ENCODE assay signal across 27 cellular contexts in genomic region chr10:103427866-103428265, GRCh38. TPM values are rescaled to one million over a fixed set of nuclear protein-coding genes. Genes with fewer than 3 reads are reported as not detected.
"Had no signal": no experiment of that assay in that cellular context is flagged by ENCODE, and none has a peak within 500 bp of the region (broad histone marks: within the 10 kb centered on the region; RNA-seq: fewer than 3 reads in every experiment).

No MANE protein-coding gene starts in this region.

- H3K4me1 Mint-ChIP-seq: brain, WTC11 had no signal

- ATAC-seq: activated T-helper 17 cell treated with anti-CD3 and anti-CD28 coated beads, Interleukin-2, amount 50 U/mL, for 72 hours; foreskin keratinocyte; left lung; naive thymus-derived CD8-positive, alpha-beta T cell; stimulated activated naive CD8-positive, alpha-beta T cell treated with anti-CD3 and anti-CD28 coated beads, Interleukin-15, Interleukin-2, amounts not matched to agents 100 U/mL and 50 U/mL, for 24 hours; T-cell; WTC11 had no signal

- H3K9me3 Mint-ChIP-seq: activated T-helper 17 cell treated with anti-CD3 and anti-CD28 coated beads, Interleukin-2, amount 50 U/mL, for 72 hours; brain; dendritic cell treated with granulocyte-macrophage colony-stimulating factor and Interleukin-4, amounts not matched to agents 40 ng/mL and 50 ng/mL, for 4 days; immature natural killer cell; naive thymus-derived CD8-positive, alpha-beta T cell; T-cell; WTC11 had no signal

- H3K4me3 Mint-ChIP-seq: activated T-helper 17 cell treated with anti-CD3 and anti-CD28 coated beads, Interleukin-2, amount 50 U/mL, for 72 hours; brain; dendritic cell treated with granulocyte-macrophage colony-stimulating factor and Interleukin-4, amounts not matched to agents 40 ng/mL and 50 ng/mL, for 4 days; immature natural killer cell; WTC11 had no signal

- H3K9me3 ChIP-seq: left lung, sigmoid colon, upper lobe of left lung had no signal

- DNase-seq: aorta; effector CD8-positive, alpha-beta T cell; erythroblast; foreskin keratinocyte; glutamatergic neuron; immature natural killer cell; kidney glomerular epithelial cell; left lung; naive thymus-derived CD8-positive, alpha-beta T cell; retina; sigmoid colon; stimulated activated CD4-positive, alpha-beta T cell treated with anti-CD3 and anti-CD28 coated beads, Interleukin-4, amount 100 ng/mL, for 1 hour; stimulated activated naive CD8-positive, alpha-beta T cell treated with anti-CD3 and anti-CD28 coated beads, Interleukin-15, Interleukin-2, amounts not matched to agents 100 U/mL and 50 U/mL, for 24 hours; T-cell; T-helper 9 cell; upper lobe of left lung had no signal

- H3K27me3 Mint-ChIP-seq: activated T-helper 17 cell treated with anti-CD3 and anti-CD28 coated beads, Interleukin-2, amount 50 U/mL, for 72 hours; brain; dendritic cell treated with granulocyte-macrophage colony-stimulating factor and Interleukin-4, amounts not matched to agents 40 ng/mL and 50 ng/mL, for 4 days; naive thymus-derived CD8-positive, alpha-beta T cell; T-cell had no signal

- H3K27ac Mint-ChIP-seq: dendritic cell treated with granulocyte-macrophage colony-stimulating factor and Interleukin-4, amounts not matched to agents 40 ng/mL and 50 ng/mL, for 4 days; WTC11 had no signal

RNA-seq across cellular contexts. Expression of gene CALHM1, which starts 30.8 kb away (rescaled TPM):
- total RNA-seq: aorta; cardiac septum; chondrocyte; foreskin keratinocyte; hepatocyte; left lung; lung; naive thymus-derived CD8-positive, alpha-beta T cell; osteoblast; posterior vena cava; sigmoid colon; subcutaneous adipose tissue; T-cell; upper lobe of left lung had no signal

RNA-seq across cellular contexts. Expression of gene CALHM3, which starts 51.2 kb away (rescaled TPM):
- total RNA-seq: activated T-helper 17 cell treated with anti-CD3 and anti-CD28 coated beads, Interleukin-2, amount 50 U/mL, for 72 hours; aorta; cardiac septum; chondrocyte; foreskin keratinocyte; hepatocyte; naive thymus-derived CD8-positive, alpha-beta T cell; osteoblast; posterior vena cava; sigmoid colon; subcutaneous adipose tissue; T-cell had no signal
